11 cellular contexts compared by ENCODE assay signal in genomic region chr4:77927991-77928925, GRCh38.
DNase-seq lines count a peak whose midpoint lies in the region; TF ChIP-seq lines count a peak whose summit lies in the region.
"Had no signal": no experiment of that assay in that cellular context is flagged by ENCODE, and none has a peak within 500 bp of the region (broad histone marks: within the 10 kb centered on the region; RNA-seq: fewer than 3 reads in every experiment).

No MANE protein-coding gene starts in this region.

- no peaks in the 10 kb centered on the region for H3K4me1 Mint-ChIP-seq in T-helper 2 cell treated with Interferon-gamma antibody and Interleukin-4, amounts not matched to agents 5 μg/mL and 100 μg/mL, for 36 hours (ENCODE audit: low read depth)

- no peak for TF ChIP-seq POLR2A in prostate gland (IDR thresholded peaks at IDR 0.05)

- CTCF ChIA-PET in HEK293 (lab: Yijun Ruan, JAX): interaction anchor here (0.7 kb wide), 1 partner anchor 105 kb away, joined by 3 read pairs; no protein-coding TSS in a partner anchor

- WGBS in prostate gland: 3% methylated on average over 1 of the region's 1 CpG

- H3K36me3 Mint-ChIP-seq in T-helper 2 cell treated with Interferon-gamma antibody and Interleukin-4, amounts not matched to agents 5 μg/mL and 100 μg/mL, for 36 hours (ENCODE audit: low read depth): peaks cover 32% of the 10 kb centered on the region

- H3K4me1 ChIP-seq in HEK293 (ENCODE audit: control insufficient read depth, insufficient read depth, low read length): peaks cover 4% of the 10 kb centered on the region; the same call in 1 of the 2 replicates
- no peaks in the 10 kb centered on the region for H3K4me1 ChIP-seq in prostate gland (replicated peaks)
- H3K4me1 ChIP-seq: testis had no signal

- no peaks in the 10 kb centered on the region for H3K27me3 Mint-ChIP-seq in T-helper 2 cell treated with Interferon-gamma antibody and Interleukin-4, amounts not matched to agents 5 μg/mL and 100 μg/mL, for 36 hours (ENCODE audit: low read depth)

- DNase-seq in NCI-H345 (lab: John Stamatoyannopoulos, UW) (peak; percentile 83), epithelial cell of esophagus (ENCODE audit: low read depth) (peak; percentile 90), prostate gland (ENCODE audit: low spot score) (peak; percentile 71), GM19240 (ENCODE audit: insufficient read length, low spot score) (no peak), SHP77 (lab: John Stamatoyannopoulos, UW) (no peak)
- DNase-seq in T-helper 2 cell treated with Interferon-gamma antibody and Interleukin-4, amounts not matched to agents 5 μg/mL and 100 μg/mL, for 36 hours (ENCODE audit: low spot score): no peak
- DNase-seq: GF-D8, NCI-H526, testis had no signal

- H3K4me3 ChIP-seq in HEK293 (ENCODE audit: low read depth, low read length) (no peak overlapping the region), epithelial cell of esophagus (ENCODE audit: low read length) (no peak overlapping the region), prostate gland (no peak overlapping the region)
- H3K4me3 ChIP-seq: testis had no signal

- intact Hi-C loops in prostate gland (cut with DNase I): no loop called here

- no peak overlapping the region for H3K27ac ChIP-seq in HEK293 (ENCODE audit: extremely low read depth, low read depth, low read length)
- peak overlapping the region in 1 of 2 donors; percentile 42 for H3K27ac ChIP-seq in prostate gland
- H3K27ac ChIP-seq: testis had no signal

- H3K27ac Mint-ChIP-seq in T-helper 2 cell treated with Interferon-gamma antibody and Interleukin-4, amounts not matched to agents 5 μg/mL and 100 μg/mL, for 36 hours: no peak overlapping the region
- H3K27ac Mint-ChIP-seq: activated T-helper 1 cell treated with anti-CD3 and anti-CD28 coated beads, Interleukin-12 subunit alpha, Interleukin-12 subunit beta, Interleukin-2, Interleukin-4 antibody, amounts not matched to agents 30 ng/mL and 10 ng/mL and 1 ng/mL, durations not matched to agents 14 hours and 24 hours and 36 hours had no signal

- H3K4me3 Mint-ChIP-seq in T-helper 2 cell treated with Interferon-gamma antibody and Interleukin-4, amounts not matched to agents 5 μg/mL and 100 μg/mL, for 36 hours: no peak overlapping the region
- H3K4me3 Mint-ChIP-seq: activated T-helper 1 cell treated with anti-CD3 and anti-CD28 coated beads, Interleukin-12 subunit alpha, Interleukin-12 subunit beta, Interleukin-2, Interleukin-4 antibody, amounts not matched to agents 30 ng/mL and 10 ng/mL and 1 ng/mL, durations not matched to agents 14 hours and 24 hours and 36 hours had no signal

- TF ChIP-seq CTCF in HEK293 (tag by site-specific recombination; IDR thresholded peaks at IDR 0.05) (no peak), epithelial cell of esophagus (IDR thresholded peaks at IDR 0.05; ENCODE audit: insufficient read depth, low read depth, low read length, missing control alignments) (no peak), prostate gland (IDR thresholded peaks at IDR 0.05) (no peak)

- H3K27me3 ChIP-seq in prostate gland (replicated peaks; ENCODE audit: insufficient read depth): no peaks in the 10 kb centered on the region
- H3K27me3 ChIP-seq: testis had no signal

- POLR2A ChIA-PET in HEK293 (lab: Yijun Ruan, JAX): no interaction called here

- peaks cover 25% of the 10 kb centered on the region for H3K9me3 Mint-ChIP-seq in T-helper 2 cell treated with Interferon-gamma antibody and Interleukin-4, amounts not matched to agents 5 μg/mL and 100 μg/mL, for 36 hours

- no peaks in the 10 kb centered on the region for H3K9me3 ChIP-seq in HEK293 (ENCODE audit: control insufficient read depth, insufficient read depth, low read depth, low read length)
- H3K9me3 ChIP-seq in prostate gland: no peaks in the 10 kb centered on the region
- H3K9me3 ChIP-seq: testis had no signal

- H3K36me3 ChIP-seq in HEK293 (ENCODE audit: control insufficient read depth in 2 of 2, insufficient read depth in 1 of 2, low read length in 2 of 2): peaks cover 0 to 3% of the 10 kb centered on the region in 2 experiments; a peak in 1 of 3 replicates
- H3K36me3 ChIP-seq in prostate gland: no peaks in the 10 kb centered on the region

TF ChIP-seq in HEK293, 187 proteins besides CTCF, POLR2A, EP300 and RAD21 (continues in another document):
- TF ChIP-seq ZIC2 (tag by site-specific recombination; IDR thresholded peaks at IDR 0.05): no peak
- TF ChIP-seq YY2 (tag by site-specific recombination; IDR thresholded peaks at IDR 0.05): no peak
- TF ChIP-seq KLF17 (tag by site-specific recombination; IDR thresholded peaks at IDR 0.05): no peak
- no peak for TF ChIP-seq ZNF626 (tag by site-specific recombination; IDR thresholded peaks at IDR 0.05)
- no peak for TF ChIP-seq ZBTB8A (tag by site-specific recombination; IDR thresholded peaks at IDR 0.05)
- TF ChIP-seq ZNF221 (tag by site-specific recombination; IDR thresholded peaks at IDR 0.05; ENCODE audit: borderline replicate concordance): no peak
- no peak for TF ChIP-seq ZNF404 (tag by site-specific recombination; IDR thresholded peaks at IDR 0.05)
- TF ChIP-seq ZBTB20 (tag by site-specific recombination; IDR thresholded peaks at IDR 0.05): no peak
- TF ChIP-seq ZNF23 (tag by site-specific recombination; IDR thresholded peaks at IDR 0.05; ENCODE audit: borderline replicate concordance): no peak
- TF ChIP-seq KLF8 (tag by site-specific recombination; IDR thresholded peaks at IDR 0.05): peak; percentile 16; the same call in 1 of the 2 replicates
- TF ChIP-seq ZNF555 (tag by site-specific recombination; conservative IDR thresholded peaks at IDR 0.05): no peak
- TF ChIP-seq ZNF792 (tag by site-specific recombination; IDR thresholded peaks at IDR 0.05): no peak
- no peak for TF ChIP-seq ZNF211 (tag by site-specific recombination; IDR thresholded peaks at IDR 0.05; ENCODE audit: low read depth)
- TF ChIP-seq ZNF777 (tag by site-specific recombination; IDR thresholded peaks at IDR 0.05; ENCODE audit: borderline replicate concordance): no peak
- TF ChIP-seq ZNF16 (tag by site-specific recombination; IDR thresholded peaks at IDR 0.05; ENCODE audit: low read depth): no peak
- no peak for TF ChIP-seq GLIS2 (tag by site-specific recombination; IDR thresholded peaks at IDR 0.05)
- no peak for TF ChIP-seq ZNF248 (tag by site-specific recombination; IDR thresholded peaks at IDR 0.05)
- TF ChIP-seq ZNF560 (tag by site-specific recombination; IDR thresholded peaks at IDR 0.05; ENCODE audit: borderline replicate concordance): no peak
- TF ChIP-seq ZNF843 (tag by site-specific recombination; IDR thresholded peaks at IDR 0.05): peak; percentile 76; the same call in 1 of the 2 replicates
- TF ChIP-seq SCRT2 (tag by site-specific recombination; IDR thresholded peaks at IDR 0.05): no peak
- no peak for TF ChIP-seq ZNF514 (tag by site-specific recombination; IDR thresholded peaks at IDR 0.05)
- TF ChIP-seq ZNF155 (tag by site-specific recombination; IDR thresholded peaks at IDR 0.05): no peak
- no peak for TF ChIP-seq YY1 (tag by site-specific recombination; IDR thresholded peaks at IDR 0.05)
- no peak for TF ChIP-seq ZNF169 (tag by site-specific recombination; IDR thresholded peaks at IDR 0.05)
- TF ChIP-seq ZNF138 (tag by site-specific recombination; IDR thresholded peaks at IDR 0.05; ENCODE audit: borderline replicate concordance): no peak
- no peak for TF ChIP-seq HIC1 (tag by site-specific recombination; IDR thresholded peaks at IDR 0.05)
- TF ChIP-seq ZFP41 (tag by site-specific recombination; IDR thresholded peaks at IDR 0.05; ENCODE audit: borderline replicate concordance): no peak
- no peak for TF ChIP-seq ZNF394 (tag by site-specific recombination; IDR thresholded peaks at IDR 0.05; ENCODE audit: borderline replicate concordance)
- peak; percentile 81 for TF ChIP-seq ZBTB44 (tag by site-specific recombination; IDR thresholded peaks at IDR 0.05)

Comparison
In these comparisons a context has a peak if more than half of its experiments do, and no peak if none do; other contexts are left out.
1. DNase-seq: peak in NCI-H345 (single experiment), epithelial cell of esophagus (single experiment) and prostate gland (single experiment); none in GM19240 (single experiment), SHP77 (0 of 2) and T-helper 2 cell treated with Interferon-gamma antibody and Interleukin-4, amounts not matched to agents 5 μg/mL and 100 μg/mL, for 36 hours (single experiment).